ENCODE assay signal across 1 cellular context in the genomic region with DNA sequence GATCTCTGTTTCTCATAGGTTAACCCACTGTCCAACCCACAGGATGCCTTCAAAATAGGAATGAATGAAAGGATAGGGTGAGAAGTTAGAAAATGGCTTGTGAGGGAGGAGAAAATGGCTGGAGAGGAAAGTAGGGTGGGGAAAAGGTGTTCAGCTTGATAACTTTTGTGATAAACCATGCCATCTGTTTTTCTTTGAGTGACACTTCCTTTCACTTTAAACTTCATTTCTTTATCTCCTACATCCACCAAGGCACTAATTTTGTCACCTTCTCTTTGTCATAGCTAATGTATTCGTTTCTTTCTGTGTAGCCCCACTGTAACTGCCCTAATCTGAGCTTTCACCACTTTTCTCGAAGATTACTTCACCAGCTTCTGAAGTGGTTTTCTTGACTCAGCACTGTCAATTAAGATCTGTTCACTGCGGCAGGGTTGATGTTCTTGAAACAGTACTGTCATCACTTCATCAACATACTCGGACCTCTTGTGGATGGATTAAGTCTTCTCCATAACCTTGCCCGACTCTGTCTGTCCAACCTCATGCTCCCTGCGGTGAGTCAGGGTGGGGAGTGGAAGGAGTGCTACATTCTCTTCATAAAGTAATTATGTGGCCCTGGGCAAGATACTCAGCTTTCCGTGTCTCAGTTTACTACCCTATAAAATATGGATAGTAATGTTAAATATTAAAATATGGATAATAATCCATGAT.
TF ChIP-seq lines count a peak whose summit lies in the region.

No MANE protein-coding gene starts in this region.

TF ChIP-seq in HEK293, 187 proteins besides CTCF, POLR2A, EP300 and RAD21 (continued from another document and continues in another):
- TF ChIP-seq, protein P1, sequence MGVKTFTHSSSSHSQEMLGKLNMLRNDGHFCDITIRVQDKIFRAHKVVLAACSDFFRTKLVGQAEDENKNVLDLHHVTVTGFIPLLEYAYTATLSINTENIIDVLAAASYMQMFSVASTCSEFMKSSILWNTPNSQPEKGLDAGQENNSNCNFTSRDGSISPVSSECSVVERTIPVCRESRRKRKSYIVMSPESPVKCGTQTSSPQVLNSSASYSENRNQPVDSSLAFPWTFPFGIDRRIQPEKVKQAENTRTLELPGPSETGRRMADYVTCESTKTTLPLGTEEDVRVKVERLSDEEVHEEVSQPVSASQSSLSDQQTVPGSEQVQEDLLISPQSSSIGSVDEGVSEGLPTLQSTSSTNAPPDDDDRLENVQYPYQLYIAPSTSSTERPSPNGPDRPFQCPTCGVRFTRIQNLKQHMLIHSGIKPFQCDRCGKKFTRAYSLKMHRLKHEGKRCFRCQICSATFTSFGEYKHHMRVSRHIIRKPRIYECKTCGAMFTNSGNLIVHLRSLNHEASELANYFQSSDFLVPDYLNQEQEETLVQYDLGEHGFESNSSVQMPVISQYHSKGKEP (tag by site-specific recombination; IDR thresholded peaks at IDR 0.05) = 0 out of 2 replicates have a peak, but pooled peaks have one; percentile 37
- TF ChIP-seq ZNF558 (tag by site-specific recombination; IDR thresholded peaks at IDR 0.05) (no peak; the same call in 1 of the 2 replicates), ZEB2 (tag by site-specific recombination; IDR thresholded peaks at IDR 0.05) (peak; percentile 93), ZNF776 (tag by site-specific recombination; IDR thresholded peaks at IDR 0.05; ENCODE audit: borderline replicate concordance) (no peak), ZNF266 (tag by site-specific recombination; IDR thresholded peaks at IDR 0.05; ENCODE audit: low read depth) (no peak), ZNF302 (tag by site-specific recombination; IDR thresholded peaks at IDR 0.05; ENCODE audit: low read depth) (no peak), ZNF610 (tag by site-specific recombination; IDR thresholded peaks at IDR 0.05; ENCODE audit: borderline replicate concordance) (peak; percentile 53; the same call in 1 of the 2 replicates), ZBTB48 (tag by site-specific recombination; IDR thresholded peaks at IDR 0.05) (no peak), GLIS2 (tag by site-specific recombination; IDR thresholded peaks at IDR 0.05) (no peak), KLF9 (tag by site-specific recombination; IDR thresholded peaks at IDR 0.05; ENCODE audit: low read depth) (no peak), ZNF843 (tag by site-specific recombination; IDR thresholded peaks at IDR 0.05) (peak; percentile 94), ZNF664 (tag by site-specific recombination; IDR thresholded peaks at IDR 0.05) (no peak), ZNF16 (tag by site-specific recombination; IDR thresholded peaks at IDR 0.05; ENCODE audit: low read depth) (no peak), ZNF19 (tag by site-specific recombination; IDR thresholded peaks at IDR 0.05; ENCODE audit: low read depth) (no peak), ZNF585B (tag by site-specific recombination; IDR thresholded peaks at IDR 0.05) (no peak), TCF7L2 (IDR thresholded peaks at IDR 0.05; ENCODE audit: borderline replicate concordance, low read depth, low read length) (peak; percentile 76; the same call in 1 of the 2 replicates), GLI4 (tag by site-specific recombination; IDR thresholded peaks at IDR 0.05) (no peak), ZBTB20 (tag by site-specific recombination; IDR thresholded peaks at IDR 0.05) (peak; percentile 37; the same call in 1 of the 2 replicates), ZNF10 (tag by site-specific recombination; IDR thresholded peaks at IDR 0.05) (peak; percentile 86), GLI2 (tag by site-specific recombination; IDR thresholded peaks at IDR 0.05; ENCODE audit: borderline replicate concordance, low read depth) (peak; percentile 58; the same call in 1 of the 2 replicates), ZNF837 (tag by site-specific recombination; IDR thresholded peaks at IDR 0.05) (no peak), HOXC10 (CRISPR knock-in tag; IDR thresholded peaks at IDR 0.05) (no peak), ZNF132 (tag by site-specific recombination; IDR thresholded peaks at IDR 0.05; ENCODE audit: borderline replicate concordance) (no peak), ZNF530 (tag by site-specific recombination; IDR thresholded peaks at IDR 0.05; ENCODE audit: low read depth) (no peak), ZNF529 (tag by site-specific recombination; IDR thresholded peaks at IDR 0.05; ENCODE audit: insufficient replicate concordance) (no peak), ZNF76 (tag by site-specific recombination; IDR thresholded peaks at IDR 0.05; ENCODE audit: borderline replicate concordance, low read depth) (no peak), KLF1 (tag by site-specific recombination; IDR thresholded peaks at IDR 0.05) (peak; percentile 38; the same call in 1 of the 2 replicates), KLF16 (tag by site-specific recombination; IDR thresholded peaks at IDR 0.05) (no peak), KLF10 (tag by site-specific recombination; IDR thresholded peaks at IDR 0.05) (no peak; the same call in 1 of the 2 replicates), ZFP37 (tag by site-specific recombination; IDR thresholded peaks at IDR 0.05) (no peak), OVOL3 (tag by site-specific recombination; IDR thresholded peaks at IDR 0.05) (peak; percentile 61; the same call in 1 of the 2 replicates), ZSCAN30 (tag by site-specific recombination; IDR thresholded peaks at IDR 0.05) (0 out of 2 replicates have a peak, but pooled peaks have one; percentile 41), ZBTB1 (tag by site-specific recombination; IDR thresholded peaks at IDR 0.05) (0 out of 2 replicates have a peak, but pooled peaks have one; percentile 6), ZNF433 (tag by site-specific recombination; IDR thresholded peaks at IDR 0.05; ENCODE audit: low read depth) (no peak), ZNF677 (tag by site-specific recombination; IDR thresholded peaks at IDR 0.05) (no peak), ZIC2 (tag by site-specific recombination; IDR thresholded peaks at IDR 0.05) (peak; percentile 57), RBAK (tag by site-specific recombination; IDR thresholded peaks at IDR 0.05) (no peak), ZNF394 (tag by site-specific recombination; IDR thresholded peaks at IDR 0.05; ENCODE audit: borderline replicate concordance) (peak; percentile 74; the same call in 1 of the 2 replicates), ZNF830 (tag by site-specific recombination; IDR thresholded peaks at IDR 0.05; ENCODE audit: low read depth) (no peak), ZNF785 (tag by site-specific recombination; IDR thresholded peaks at IDR 0.05) (no peak), HOXA7 (CRISPR knock-in tag; IDR thresholded peaks at IDR 0.05; ENCODE audit: borderline replicate concordance) (no peak), ZNF707 (tag by site-specific recombination; IDR thresholded peaks at IDR 0.05) (no peak), SALL2 (tag by site-specific recombination; IDR thresholded peaks at IDR 0.05; ENCODE audit: borderline replicate concordance) (no peak), OSR2 (tag by site-specific recombination; IDR thresholded peaks at IDR 0.05) (peak; percentile 99), SETDB1 (IDR thresholded peaks at IDR 0.05; ENCODE audit: insufficient read length, low read length) (no peak), BCL11A (tag by site-specific recombination; IDR thresholded peaks at IDR 0.05; ENCODE audit: low read depth) (peak; percentile 55; the same call in 1 of the 2 replicates), ZNF341 (tag by site-specific recombination; IDR thresholded peaks at IDR 0.05; ENCODE audit: low read depth) (no peak), ZSCAN16 (tag by site-specific recombination; IDR thresholded peaks at IDR 0.05) (peak; percentile 88), ZNF426 (tag by site-specific recombination; IDR thresholded peaks at IDR 0.05) (no peak), ZFP69B (tag by site-specific recombination; IDR thresholded peaks at IDR 0.05) (peak; percentile 66; the same call in 1 of the 2 replicates)
- TF ChIP-seq, protein P2, sequence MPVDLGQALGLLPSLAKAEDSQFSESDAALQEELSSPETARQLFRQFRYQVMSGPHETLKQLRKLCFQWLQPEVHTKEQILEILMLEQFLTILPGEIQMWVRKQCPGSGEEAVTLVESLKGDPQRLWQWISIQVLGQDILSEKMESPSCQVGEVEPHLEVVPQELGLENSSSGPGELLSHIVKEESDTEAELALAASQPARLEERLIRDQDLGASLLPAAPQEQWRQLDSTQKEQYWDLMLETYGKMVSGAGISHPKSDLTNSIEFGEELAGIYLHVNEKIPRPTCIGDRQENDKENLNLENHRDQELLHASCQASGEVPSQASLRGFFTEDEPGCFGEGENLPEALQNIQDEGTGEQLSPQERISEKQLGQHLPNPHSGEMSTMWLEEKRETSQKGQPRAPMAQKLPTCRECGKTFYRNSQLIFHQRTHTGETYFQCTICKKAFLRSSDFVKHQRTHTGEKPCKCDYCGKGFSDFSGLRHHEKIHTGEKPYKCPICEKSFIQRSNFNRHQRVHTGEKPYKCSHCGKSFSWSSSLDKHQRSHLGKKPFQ (tag by site-specific recombination; IDR thresholded peaks at IDR 0.05) = 0 out of 2 replicates have a peak, but pooled peaks have one; percentile 17
- TF ChIP-seq, protein P3, sequence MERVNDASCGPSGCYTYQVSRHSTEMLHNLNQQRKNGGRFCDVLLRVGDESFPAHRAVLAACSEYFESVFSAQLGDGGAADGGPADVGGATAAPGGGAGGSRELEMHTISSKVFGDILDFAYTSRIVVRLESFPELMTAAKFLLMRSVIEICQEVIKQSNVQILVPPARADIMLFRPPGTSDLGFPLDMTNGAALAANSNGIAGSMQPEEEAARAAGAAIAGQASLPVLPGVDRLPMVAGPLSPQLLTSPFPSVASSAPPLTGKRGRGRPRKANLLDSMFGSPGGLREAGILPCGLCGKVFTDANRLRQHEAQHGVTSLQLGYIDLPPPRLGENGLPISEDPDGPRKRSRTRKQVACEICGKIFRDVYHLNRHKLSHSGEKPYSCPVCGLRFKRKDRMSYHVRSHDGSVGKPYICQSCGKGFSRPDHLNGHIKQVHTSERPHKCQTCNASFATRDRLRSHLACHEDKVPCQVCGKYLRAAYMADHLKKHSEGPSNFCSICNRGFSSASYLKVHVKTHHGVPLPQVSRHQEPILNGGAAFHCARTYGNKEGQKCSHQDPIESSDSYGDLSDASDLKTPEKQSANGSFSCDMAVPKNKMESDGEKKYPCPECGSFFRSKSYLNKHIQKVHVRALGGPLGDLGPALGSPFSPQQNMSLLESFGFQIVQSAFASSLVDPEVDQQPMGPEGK (tag by site-specific recombination; IDR thresholded peaks at IDR 0.05) = peak; percentile 67
- TF ChIP-seq, protein P4, sequence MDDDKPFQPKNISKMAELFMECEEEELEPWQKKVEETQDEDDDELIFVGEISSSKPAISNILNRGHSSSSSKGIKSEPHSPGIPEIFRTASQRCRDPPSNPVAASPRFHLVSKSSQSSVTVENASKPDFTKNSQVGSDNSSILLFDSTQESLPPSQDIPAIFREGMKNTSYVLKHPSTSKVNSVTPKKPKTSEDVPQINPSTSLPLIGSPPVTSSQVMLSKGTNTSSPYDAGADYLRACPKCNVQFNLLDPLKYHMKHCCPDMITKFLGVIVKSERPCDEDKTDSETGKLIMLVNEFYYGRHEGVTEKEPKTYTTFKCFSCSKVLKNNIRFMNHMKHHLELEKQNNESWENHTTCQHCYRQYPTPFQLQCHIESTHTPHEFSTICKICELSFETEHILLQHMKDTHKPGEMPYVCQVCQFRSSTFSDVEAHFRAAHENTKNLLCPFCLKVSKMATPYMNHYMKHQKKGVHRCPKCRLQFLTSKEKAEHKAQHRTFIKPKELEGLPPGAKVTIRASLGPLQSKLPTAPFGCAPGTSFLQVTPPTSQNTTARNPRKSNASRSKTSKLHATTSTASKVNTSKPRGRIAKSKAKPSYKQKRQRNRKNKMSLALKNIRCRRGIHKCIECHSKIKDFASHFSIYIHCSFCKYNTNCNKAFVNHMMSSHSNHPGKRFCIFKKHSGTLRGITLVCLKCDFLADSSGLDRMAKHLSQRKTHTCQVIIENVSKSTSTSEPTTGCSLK (tag by site-specific recombination; IDR thresholded peaks at IDR 0.05) = no peak
- TF ChIP-seq, protein P5, sequence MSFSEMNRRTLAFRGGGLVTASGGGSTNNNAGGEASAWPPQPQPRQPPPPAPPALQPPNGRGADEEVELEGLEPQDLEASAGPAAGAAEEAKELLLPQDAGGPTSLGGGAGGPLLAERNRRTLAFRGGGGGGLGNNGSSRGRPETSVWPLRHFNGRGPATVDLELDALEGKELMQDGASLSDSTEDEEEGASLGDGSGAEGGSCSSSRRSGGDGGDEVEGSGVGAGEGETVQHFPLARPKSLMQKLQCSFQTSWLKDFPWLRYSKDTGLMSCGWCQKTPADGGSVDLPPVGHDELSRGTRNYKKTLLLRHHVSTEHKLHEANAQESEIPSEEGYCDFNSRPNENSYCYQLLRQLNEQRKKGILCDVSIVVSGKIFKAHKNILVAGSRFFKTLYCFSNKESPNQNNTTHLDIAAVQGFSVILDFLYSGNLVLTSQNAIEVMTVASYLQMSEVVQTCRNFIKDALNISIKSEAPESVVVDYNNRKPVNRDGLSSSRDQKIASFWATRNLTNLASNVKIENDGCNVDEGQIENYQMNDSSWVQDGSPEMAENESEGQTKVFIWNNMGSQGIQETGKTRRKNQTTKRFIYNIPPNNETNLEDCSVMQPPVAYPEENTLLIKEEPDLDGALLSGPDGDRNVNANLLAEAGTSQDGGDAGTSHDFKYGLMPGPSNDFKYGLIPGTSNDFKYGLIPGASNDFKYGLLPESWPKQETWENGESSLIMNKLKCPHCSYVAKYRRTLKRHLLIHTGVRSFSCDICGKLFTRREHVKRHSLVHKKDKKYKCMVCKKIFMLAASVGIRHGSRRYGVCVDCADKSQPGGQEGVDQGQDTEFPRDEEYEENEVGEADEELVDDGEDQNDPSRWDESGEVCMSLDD (tag by site-specific recombination; IDR thresholded peaks at IDR 0.05) = no peak
- TF ChIP-seq, protein P6, sequence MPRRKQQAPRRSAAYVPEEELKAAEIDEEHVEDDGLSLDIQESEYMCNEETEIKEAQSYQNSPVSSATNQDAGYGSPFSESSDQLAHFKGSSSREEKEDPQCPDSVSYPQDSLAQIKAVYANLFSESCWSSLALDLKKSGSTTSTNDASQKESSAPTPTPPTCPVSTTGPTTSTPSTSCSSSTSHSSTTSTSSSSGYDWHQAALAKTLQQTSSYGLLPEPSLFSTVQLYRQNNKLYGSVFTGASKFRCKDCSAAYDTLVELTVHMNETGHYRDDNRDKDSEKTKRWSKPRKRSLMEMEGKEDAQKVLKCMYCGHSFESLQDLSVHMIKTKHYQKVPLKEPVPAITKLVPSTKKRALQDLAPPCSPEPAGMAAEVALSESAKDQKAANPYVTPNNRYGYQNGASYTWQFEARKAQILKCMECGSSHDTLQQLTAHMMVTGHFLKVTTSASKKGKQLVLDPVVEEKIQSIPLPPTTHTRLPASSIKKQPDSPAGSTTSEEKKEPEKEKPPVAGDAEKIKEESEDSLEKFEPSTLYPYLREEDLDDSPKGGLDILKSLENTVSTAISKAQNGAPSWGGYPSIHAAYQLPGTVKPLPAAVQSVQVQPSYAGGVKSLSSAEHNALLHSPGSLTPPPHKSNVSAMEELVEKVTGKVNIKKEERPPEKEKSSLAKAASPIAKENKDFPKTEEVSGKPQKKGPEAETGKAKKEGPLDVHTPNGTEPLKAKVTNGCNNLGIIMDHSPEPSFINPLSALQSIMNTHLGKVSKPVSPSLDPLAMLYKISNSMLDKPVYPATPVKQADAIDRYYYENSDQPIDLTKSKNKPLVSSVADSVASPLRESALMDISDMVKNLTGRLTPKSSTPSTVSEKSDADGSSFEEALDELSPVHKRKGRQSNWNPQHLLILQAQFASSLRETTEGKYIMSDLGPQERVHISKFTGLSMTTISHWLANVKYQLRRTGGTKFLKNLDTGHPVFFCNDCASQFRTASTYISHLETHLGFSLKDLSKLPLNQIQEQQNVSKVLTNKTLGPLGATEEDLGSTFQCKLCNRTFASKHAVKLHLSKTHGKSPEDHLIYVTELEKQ (tag by site-specific recombination; IDR thresholded peaks at IDR 0.05; ENCODE audit: borderline replicate concordance) = peak; percentile 98
